ENCODE assay signal across 9 cellular contexts in the genomic region with DNA sequence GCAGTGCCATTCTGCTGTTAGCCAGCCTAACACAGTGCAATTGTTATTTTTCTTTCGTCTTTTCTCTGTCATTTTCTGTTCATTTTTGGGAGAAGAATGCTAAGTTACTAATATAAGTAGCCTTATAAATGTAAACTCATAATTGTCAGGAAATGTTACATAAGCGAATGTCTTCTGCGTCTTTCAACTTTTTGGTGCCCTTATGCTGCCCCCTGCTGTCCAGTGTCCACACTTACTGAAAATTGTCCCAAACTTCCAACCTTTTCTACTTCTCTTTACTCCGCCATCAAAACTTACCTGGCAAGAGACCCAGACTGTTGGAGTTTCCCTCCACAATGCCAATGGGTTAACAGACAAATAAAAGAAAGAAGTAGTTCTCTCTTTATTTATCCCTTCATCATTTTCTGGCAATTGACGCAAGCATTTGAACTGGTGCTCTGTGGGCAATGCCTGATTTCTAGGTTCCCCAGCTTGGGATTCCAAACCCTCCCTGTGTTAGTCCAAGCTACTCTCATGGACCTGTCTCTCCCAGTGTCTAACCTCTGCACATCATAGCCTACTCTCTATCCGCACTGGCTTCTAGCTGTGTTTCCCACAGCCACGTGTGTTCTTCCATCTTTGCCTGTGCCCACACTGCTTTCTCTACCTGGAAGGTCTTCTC. TPM values are rescaled to one million over a fixed set of nuclear protein-coding genes. Genes with fewer than 3 reads are reported as not detected.
DNase-seq lines count a peak whose midpoint lies in the region; ATAC-seq and TF ChIP-seq lines count a peak whose summit lies in the region.
"Had no signal": no experiment of that assay in that cellular context is flagged by ENCODE, and none has a peak within 500 bp of the region (broad histone marks: within the 10 kb centered on the region; RNA-seq: fewer than 3 reads in every experiment).

No MANE protein-coding gene starts in this region.

- peaks cover 60% of the 10 kb centered on the region for H3K4me1 Mint-ChIP-seq in activated naive CD8-positive, alpha-beta T cell (ENCODE audit: low read depth)

- H2AFZ ChIP-seq in SU-DHL-6 (ENCODE audit: low read depth, low read length, severe bottlenecking), result no peak overlapping the region

- H3K4me2 ChIP-seq in SU-DHL-6 (ENCODE audit: low read depth, low read length, poor library complexity, severe bottlenecking), result peak overlapping the region; percentile 51

- H3K36me3 ChIP-seq in SU-DHL-6 (ENCODE audit: low read length), result no peaks in the 10 kb centered on the region
- no peaks in the 10 kb centered on the region for H3K36me3 ChIP-seq in prostate gland

- no peaks in the 10 kb centered on the region for H3K36me3 Mint-ChIP-seq in activated naive CD8-positive, alpha-beta T cell

- peak overlapping the region; percentile 41 for H3K27ac Mint-ChIP-seq in activated naive CD8-positive, alpha-beta T cell

- H3K9me3 ChIP-seq in SU-DHL-6 (ENCODE audit: insufficient read depth, low read length) (no peaks in the 10 kb centered on the region), prostate gland (no peaks in the 10 kb centered on the region)

- H3K4me3 Mint-ChIP-seq in activated naive CD8-positive, alpha-beta T cell, result peak overlapping the region; percentile 51

- no peaks in the 10 kb centered on the region for H3K9me3 Mint-ChIP-seq in activated naive CD8-positive, alpha-beta T cell (ENCODE audit: low read depth)

- H3K79me2 ChIP-seq in SU-DHL-6 (ENCODE audit: insufficient read depth, low read length), result peaks cover 72% of the 10 kb centered on the region

- H3K27me3 Mint-ChIP-seq in activated naive CD8-positive, alpha-beta T cell, result no peaks in the 10 kb centered on the region

- DNase-seq in ELF-1 (ENCODE audit: low read depth, low spot score), result peak; percentile 40
- peak; percentile 32 to 91 (median 76) for DNase-seq in head of caudate nucleus
- peak; percentile 71 for DNase-seq in prostate gland (ENCODE audit: low spot score)
- DNase-seq in ureter (ENCODE audit: low spot score), result peak; percentile 74

- H4K20me1 ChIP-seq in SU-DHL-6 (ENCODE audit: low read depth, low read length), result no peaks in the 10 kb centered on the region

- H3K4me3 ChIP-seq in SU-DHL-6 (ENCODE audit: insufficient read depth, low read length, poor library complexity, severe bottlenecking) (no peak overlapping the region), prostate gland (no peak overlapping the region)

- TF ChIP-seq POLR2A in prostate gland (IDR thresholded peaks at IDR 0.05), result no peak

- TF ChIP-seq CTCF in SU-DHL-6 (IDR thresholded peaks at IDR 0.05; ENCODE audit: insufficient read depth, low read length, poor library complexity, severe bottlenecking) (peak; percentile 83), prostate gland (IDR thresholded peaks at IDR 0.05) (peak; percentile 74 to 87 (median 80))

- H3K4me1 ChIP-seq in prostate gland (replicated peaks), result no peaks in the 10 kb centered on the region

- 30% methylated on average over 7 of the region's 7 CpGs for WGBS in prostate gland

- no peaks in the 10 kb centered on the region for H3K9me2 ChIP-seq in SU-DHL-6 (replicated peaks; ENCODE audit: insufficient read depth, low read length)

- intact Hi-C loops in head of caudate nucleus (cut with DNase I), result loop anchor here (5.0 kb wide), 2 partner anchors 111 to 176 kb away; no protein-coding TSS in a partner anchor
- intact Hi-C loops in prostate gland (cut with DNase I), result loop anchor here (5.0 kb wide), 2 partner anchors 111 to 181 kb away; no protein-coding TSS in a partner anchor

- H3K27ac ChIP-seq in SU-DHL-6 (ENCODE audit: low read depth, low read length) (peak overlapping the region; percentile 28; the same call in 1 of the 2 replicates), prostate gland (no peak overlapping the region)
- H3K27ac ChIP-seq: epithelial cell of prostate had no signal

- H3K27me3 ChIP-seq in SU-DHL-6 (ENCODE audit: low read length) (no peaks in the 10 kb centered on the region), prostate gland (replicated peaks; ENCODE audit: insufficient read depth) (no peaks in the 10 kb centered on the region)

- H3F3A ChIP-seq in SU-DHL-6 (ENCODE audit: insufficient read depth), result peaks cover 12% of the 10 kb centered on the region

- ATAC-seq in HG03439 (IDR thresholded peaks at IDR 0.05; ENCODE audit: unreplicated experiment), result peak; percentile 67
- no peak for ATAC-seq in GM21717 (IDR thresholded peaks at IDR 0.05; ENCODE audit: unreplicated experiment)

- peak overlapping the region; percentile 16; the same call in 1 of the 2 replicates for H3K9ac ChIP-seq in SU-DHL-6 (ENCODE audit: low read length)

RNA-seq across cellular contexts. Expression of a gene that starts 21.0 kb away (rescaled TPM):
- total RNA-seq in prostate gland (10 to 100 TPM; 37.1 to 58.3 TPM), ureter (49.5 TPM)
